Comparison of ENCODE assay signal across 1 cellular context in the genomic region with DNA sequence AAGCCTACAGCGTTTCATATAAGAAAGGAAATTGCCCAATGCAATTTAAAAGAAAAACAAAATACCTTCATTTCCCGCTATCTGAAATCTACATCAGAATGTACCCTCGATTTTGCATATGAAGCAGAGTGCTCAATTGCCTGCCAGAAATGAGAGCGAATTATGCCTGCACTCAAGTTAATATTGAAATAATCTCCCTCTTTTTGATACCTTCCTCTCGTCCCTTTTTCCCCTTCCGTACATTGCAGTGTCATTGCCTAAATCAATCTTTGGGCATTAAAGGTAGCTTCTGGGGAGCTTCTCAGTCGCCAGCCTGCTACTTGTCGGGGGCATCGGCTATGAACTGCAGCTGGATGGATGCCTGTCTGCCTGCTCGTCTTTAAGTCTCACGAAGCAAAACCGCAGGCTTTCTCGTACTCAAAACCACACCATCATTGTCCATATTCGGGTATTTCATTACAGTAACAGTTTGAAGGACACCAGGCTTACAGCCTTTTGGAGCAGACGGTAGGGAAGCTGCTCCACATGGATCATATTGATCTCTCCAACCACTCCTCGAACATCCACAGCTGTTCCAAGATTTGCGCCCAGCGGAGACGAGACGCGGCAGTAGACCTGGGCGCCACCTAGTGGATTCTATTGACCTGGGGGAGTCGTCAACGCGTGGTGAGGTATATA.
TF ChIP-seq lines count a peak whose summit lies in the region.

No MANE protein-coding gene starts in this region.

TF ChIP-seq in HCT116, 20 proteins besides CTCF, POLR2A, EP300 and RAD21 (continued from another document):
- TF ChIP-seq, protein P1, sequence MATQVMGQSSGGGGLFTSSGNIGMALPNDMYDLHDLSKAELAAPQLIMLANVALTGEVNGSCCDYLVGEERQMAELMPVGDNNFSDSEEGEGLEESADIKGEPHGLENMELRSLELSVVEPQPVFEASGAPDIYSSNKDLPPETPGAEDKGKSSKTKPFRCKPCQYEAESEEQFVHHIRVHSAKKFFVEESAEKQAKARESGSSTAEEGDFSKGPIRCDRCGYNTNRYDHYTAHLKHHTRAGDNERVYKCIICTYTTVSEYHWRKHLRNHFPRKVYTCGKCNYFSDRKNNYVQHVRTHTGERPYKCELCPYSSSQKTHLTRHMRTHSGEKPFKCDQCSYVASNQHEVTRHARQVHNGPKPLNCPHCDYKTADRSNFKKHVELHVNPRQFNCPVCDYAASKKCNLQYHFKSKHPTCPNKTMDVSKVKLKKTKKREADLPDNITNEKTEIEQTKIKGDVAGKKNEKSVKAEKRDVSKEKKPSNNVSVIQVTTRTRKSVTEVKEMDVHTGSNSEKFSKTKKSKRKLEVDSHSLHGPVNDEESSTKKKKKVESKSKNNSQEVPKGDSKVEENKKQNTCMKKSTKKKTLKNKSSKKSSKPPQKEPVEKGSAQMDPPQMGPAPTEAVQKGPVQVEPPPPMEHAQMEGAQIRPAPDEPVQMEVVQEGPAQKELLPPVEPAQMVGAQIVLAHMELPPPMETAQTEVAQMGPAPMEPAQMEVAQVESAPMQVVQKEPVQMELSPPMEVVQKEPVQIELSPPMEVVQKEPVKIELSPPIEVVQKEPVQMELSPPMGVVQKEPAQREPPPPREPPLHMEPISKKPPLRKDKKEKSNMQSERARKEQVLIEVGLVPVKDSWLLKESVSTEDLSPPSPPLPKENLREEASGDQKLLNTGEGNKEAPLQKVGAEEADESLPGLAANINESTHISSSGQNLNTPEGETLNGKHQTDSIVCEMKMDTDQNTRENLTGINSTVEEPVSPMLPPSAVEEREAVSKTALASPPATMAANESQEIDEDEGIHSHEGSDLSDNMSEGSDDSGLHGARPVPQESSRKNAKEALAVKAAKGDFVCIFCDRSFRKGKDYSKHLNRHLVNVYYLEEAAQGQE (IDR thresholded peaks at IDR 0.05; ENCODE audit: low read depth) = no peak
- peak; percentile 52 for TF ChIP-seq YY1 (IDR thresholded peaks at IDR 0.05; ENCODE audit: extremely low read depth, insufficient replicate concordance, low read depth, low read length)
- no peak for TF ChIP-seq ZNF274 (IDR thresholded peaks at IDR 0.05; ENCODE audit: low read depth, low read length)
- no peak for TF ChIP-seq CEBPB (IDR thresholded peaks at IDR 0.05; ENCODE audit: low read depth)
- TF ChIP-seq, protein P2, sequence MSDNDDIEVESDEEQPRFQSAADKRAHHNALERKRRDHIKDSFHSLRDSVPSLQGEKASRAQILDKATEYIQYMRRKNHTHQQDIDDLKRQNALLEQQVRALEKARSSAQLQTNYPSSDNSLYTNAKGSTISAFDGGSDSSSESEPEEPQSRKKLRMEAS (IDR thresholded peaks at IDR 0.05) = peak; percentile 74
- TF ChIP-seq SP1 (IDR thresholded peaks at IDR 0.05; ENCODE audit: low read depth) = no peak
- no peak for TF ChIP-seq SRF (IDR thresholded peaks at IDR 0.05; ENCODE audit: low read depth)
- no peak for TF ChIP-seq ELF1 (IDR thresholded peaks at IDR 0.05; ENCODE audit: borderline replicate concordance, low read depth)
- TF ChIP-seq CBX3 (IDR thresholded peaks at IDR 0.05; ENCODE audit: low read depth) = peak; percentile 86
- TF ChIP-seq, protein P3, sequence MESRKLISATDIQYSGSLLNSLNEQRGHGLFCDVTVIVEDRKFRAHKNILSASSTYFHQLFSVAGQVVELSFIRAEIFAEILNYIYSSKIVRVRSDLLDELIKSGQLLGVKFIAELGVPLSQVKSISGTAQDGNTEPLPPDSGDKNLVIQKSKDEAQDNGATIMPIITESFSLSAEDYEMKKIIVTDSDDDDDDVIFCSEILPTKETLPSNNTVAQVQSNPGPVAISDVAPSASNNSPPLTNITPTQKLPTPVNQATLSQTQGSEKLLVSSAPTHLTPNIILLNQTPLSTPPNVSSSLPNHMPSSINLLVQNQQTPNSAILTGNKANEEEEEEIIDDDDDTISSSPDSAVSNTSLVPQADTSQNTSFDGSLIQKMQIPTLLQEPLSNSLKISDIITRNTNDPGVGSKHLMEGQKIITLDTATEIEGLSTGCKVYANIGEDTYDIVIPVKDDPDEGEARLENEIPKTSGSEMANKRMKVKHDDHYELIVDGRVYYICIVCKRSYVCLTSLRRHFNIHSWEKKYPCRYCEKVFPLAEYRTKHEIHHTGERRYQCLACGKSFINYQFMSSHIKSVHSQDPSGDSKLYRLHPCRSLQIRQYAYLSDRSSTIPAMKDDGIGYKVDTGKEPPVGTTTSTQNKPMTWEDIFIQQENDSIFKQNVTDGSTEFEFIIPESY (IDR thresholded peaks at IDR 0.05; ENCODE audit: extremely low read depth, insufficient replicate concordance, low read length) = no peak
- TF ChIP-seq, protein P4, sequence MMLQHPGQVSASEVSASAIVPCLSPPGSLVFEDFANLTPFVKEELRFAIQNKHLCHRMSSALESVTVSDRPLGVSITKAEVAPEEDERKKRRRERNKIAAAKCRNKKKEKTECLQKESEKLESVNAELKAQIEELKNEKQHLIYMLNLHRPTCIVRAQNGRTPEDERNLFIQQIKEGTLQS (IDR thresholded peaks at IDR 0.05) = no peak
TF ChIP-seq in HCT116: peak in this region for 3.
